Comparison of ENCODE assay signal across 2 cellular contexts in the genomic region with DNA sequence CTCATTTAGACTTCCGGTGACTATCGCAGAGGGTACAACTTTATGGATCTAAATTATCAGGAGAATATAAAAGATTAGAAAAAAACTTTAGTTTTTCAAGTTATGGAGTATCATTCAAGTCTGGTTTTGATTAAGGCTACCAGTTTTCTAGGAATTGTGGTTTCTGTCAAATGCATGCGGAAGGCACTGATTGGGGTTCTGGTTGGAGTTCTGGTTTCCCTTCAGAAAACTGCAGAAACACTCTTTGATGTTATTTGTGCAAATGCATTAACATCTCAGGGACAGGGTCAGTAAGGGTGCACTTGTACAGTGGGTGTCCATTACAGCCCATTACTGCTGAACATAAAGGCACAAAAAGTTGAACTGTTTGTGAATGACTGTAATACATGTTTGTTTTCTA.
TF ChIP-seq lines count a peak whose summit lies in the region.

No MANE protein-coding gene starts in this region.

TF ChIP-seq in SK-N-SH, 30 proteins besides CTCF, POLR2A, EP300 and RAD21:
- no peak for TF ChIP-seq NRF1 (IDR thresholded peaks at IDR 0.05; ENCODE audit: low read depth, low read length)
- TF ChIP-seq USF2 (IDR thresholded peaks at IDR 0.05; ENCODE audit: borderline replicate concordance, low read depth, low read length), result no peak
- no peak for TF ChIP-seq IRF3 (IDR thresholded peaks at IDR 0.05; ENCODE audit: low read depth, low read length)
- TF ChIP-seq TCF12 (IDR thresholded peaks at IDR 0.05), result 0 out of 2 replicates have a peak, but pooled peaks have one; percentile 16
- 0 out of 2 replicates have a peak, but pooled peaks have one; percentile 39 for TF ChIP-seq FOXJ3 (CRISPR knock-in tag; IDR thresholded peaks at IDR 0.05)
- TF ChIP-seq MXI1 (IDR thresholded peaks at IDR 0.05; ENCODE audit: low read depth, low read length), result peak; percentile 48; the same call in 1 of the 2 replicates
- peak; percentile 63 for TF ChIP-seq CHD2 (IDR thresholded peaks at IDR 0.05; ENCODE audit: low read length, partially characterized antibody)

TF ChIP-seq in H1, 55 proteins besides CTCF, POLR2A, EP300 and RAD21:
- TF ChIP-seq ZNF274 (IDR thresholded peaks at IDR 0.05; ENCODE audit: borderline replicate concordance, extremely low read depth, low read length) (no peak), TCF12 (IDR thresholded peaks at IDR 0.05; ENCODE audit: low read depth, low read length) (no peak), NANOG (IDR thresholded peaks at IDR 0.05; ENCODE audit: insufficient read depth, low read depth, low read length, poor library complexity, severe bottlenecking) (no peak), BRCA1 (IDR thresholded peaks at IDR 0.05; ENCODE audit: low read depth, low read length) (no peak), MAX (IDR thresholded peaks at IDR 0.05) (no peak), YY1 (IDR thresholded peaks at IDR 0.05; ENCODE audit: low read depth, low read length) (no peak), POU5F1 (IDR thresholded peaks at IDR 0.05; ENCODE audit: low read depth, low read length) (no peak), HDAC2 (IDR thresholded peaks at IDR 0.05; ENCODE audit: borderline replicate concordance in 1 of 2, low read depth in 2 of 2, low read length in 2 of 2) (no peak), CHD2 (IDR thresholded peaks at IDR 0.05; ENCODE audit: low read length) (no peak), JUND (IDR thresholded peaks at IDR 0.05; ENCODE audit: low read length) (no peak), SUZ12 (IDR thresholded peaks at IDR 0.05; ENCODE audit: low read length) (no peak)
